Comparison of ENCODE assay signal across 8 cellular contexts in the genomic region with DNA sequence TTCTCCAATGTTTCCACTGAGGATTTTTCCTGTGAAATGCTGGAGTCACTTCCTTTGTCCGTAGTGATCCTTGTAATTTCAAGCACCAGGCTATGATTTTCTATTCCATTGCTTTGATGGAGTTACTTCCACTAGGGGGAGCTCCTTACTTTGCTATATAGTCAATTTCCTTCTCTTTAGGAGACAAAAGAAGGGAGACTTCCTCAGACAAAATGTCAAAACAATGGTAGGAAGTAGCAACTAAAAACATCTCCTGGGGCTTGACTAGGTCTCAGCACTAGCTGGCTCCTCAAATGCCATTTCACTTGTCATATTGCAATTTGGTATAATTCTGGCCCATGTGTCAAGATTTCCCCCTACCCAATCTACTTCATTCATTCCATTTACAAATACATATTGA. TPM values are rescaled to one million over a fixed set of nuclear protein-coding genes. Genes with fewer than 3 reads are reported as not detected.
A peak's percentile ranks its signal among the peaks of the same experiment; 100 is the strongest.
DNase-seq lines count a peak whose midpoint lies in the region; ATAC-seq, FAIRE-seq and TF ChIP-seq lines count a peak whose summit lies in the region.

No MANE protein-coding gene starts in this region.

- TF ChIP-seq EP300 in K562 (IDR thresholded peaks at IDR 0.05; ENCODE audit: low read length) = no peak

- intact Hi-C loops in CD14-positive monocyte (cut with micrococcal nuclease) = loop anchor here in 1 of 2 donors (2.0 kb wide), 1 partner anchor 219 kb away; no protein-coding TSS in a partner anchor
- intact Hi-C loops in K562 (cut with micrococcal nuclease) = loop anchor here (1.0 to 2.0 kb wide), 2 partner anchors 220 to 371 kb away; no protein-coding TSS in a partner anchor

- H3K27ac Mint-ChIP-seq in CD14-positive monocyte = no peak overlapping the region

- in situ Hi-C loops in K562 (cut with MboI) = loop anchor here (10.0 to 25.0 kb wide), 2 partner anchors 147 to 365 kb away; no protein-coding TSS in a partner anchor

- H3K9me3 ChIP-seq in K562 (replicated peaks; ENCODE audit: control insufficient read depth, insufficient read depth, low read depth, low read length) = no peaks in the 10 kb centered on the region
- no peaks in the 10 kb centered on the region for H3K9me3 ChIP-seq in keratinocyte (ENCODE audit: control insufficient read depth, low read depth, low read length)

- no peaks in the 10 kb centered on the region for H3K9me3 Mint-ChIP-seq in CD14-positive monocyte

- no peaks in the 10 kb centered on the region for H3K4me1 Mint-ChIP-seq in CD14-positive monocyte

- dilution Hi-C loops in keratinocyte (cut with MboI; ENCODE audit: extremely low pct_ligation_motif_present, low sequenced_read_pairs) = no loop called here

- no TSS peak for BruUV-seq in K562 (replicated peaks; lab: Mats Ljungman, UMichigan)

- H3K9ac ChIP-seq in K562 (ENCODE audit: insufficient read depth in 1 of 2, low read depth in 2 of 2, low read length in 2 of 2) (no peak overlapping the region), keratinocyte (ENCODE audit: control insufficient read depth, extremely low read depth, insufficient read depth, low read length) (no peak overlapping the region)

- no peaks in the 10 kb centered on the region for H3K36me3 Mint-ChIP-seq in CD14-positive monocyte

- no peak for TF ChIP-seq POLR2A in K562 (conservative IDR thresholded peaks at IDR 0.05)

- H2AFZ ChIP-seq in K562 (ENCODE audit: low read depth, low read length) (no peak overlapping the region), keratinocyte (ENCODE audit: control insufficient read depth, low read length) (no peak overlapping the region)

- H3K27ac ChIP-seq in K562 (ENCODE audit: extremely low read depth, low read depth, low read length) (no peak overlapping the region), keratinocyte (ENCODE audit: control insufficient read depth, insufficient read depth, low read length) (no peak overlapping the region)

- TF ChIP-seq CTCF in CD14-positive monocyte (IDR thresholded peaks at IDR 0.05) = peak; percentile 64
- TF ChIP-seq CTCF in K562 (IDR thresholded peaks at IDR 0.05 in 2 of 3, conservative IDR thresholded peaks at IDR 0.05 in 1 of 3; ENCODE audit: insufficient read depth in 2 of 3, low read depth in 1 of 3, low read length in 3 of 3) = peak; percentile 46 to 82 (median 53); a peak in 5 of 6 replicates
- TF ChIP-seq CTCF in keratinocyte (optimal IDR thresholded peaks at IDR 0.05 in 1 of 3, IDR thresholded peaks at IDR 0.05 in 1 of 3, conservative IDR thresholded peaks at IDR 0.05 in 1 of 3; ENCODE audit: extremely low read depth in 1 of 3, insufficient read depth in 2 of 3, low read length in 3 of 3) = peak in 2 of 3 experiments; percentile 46 to 48

- H3K4me1 ChIP-seq in K562 (replicated peaks in 1 of 2; ENCODE audit: control insufficient read depth in 2 of 2, insufficient read depth in 2 of 2, low read length in 2 of 2) (no peaks in the 10 kb centered on the region), keratinocyte (ENCODE audit: control insufficient read depth, extremely low read depth, insufficient read depth, low read length) (no peaks in the 10 kb centered on the region)

- H3K79me2 ChIP-seq in K562 (ENCODE audit: control insufficient read depth, insufficient read depth, low read length) (no peaks in the 10 kb centered on the region), keratinocyte (ENCODE audit: control insufficient read depth, insufficient read depth, low read length) (no peaks in the 10 kb centered on the region)

- H3K4me2 ChIP-seq in K562 (ENCODE audit: insufficient read depth, low read length) (no peak overlapping the region), keratinocyte (ENCODE audit: control insufficient read depth, extremely low read depth, insufficient read depth, low read depth, low read length) (no peak overlapping the region)

- DNase-seq in CD14-positive monocyte (ENCODE audit: low spot score) (no peak), H4 (ENCODE audit: low spot score) (peak; percentile 47), NCI-H460 (ENCODE audit: extremely low read depth, low read depth) (peak; percentile 56), K562 (ENCODE audit: extremely low read depth in 1 of 4, low spot score in 3 of 4) (peak; percentile 34 to 65 (median 51)), keratinocyte (ENCODE audit: low read depth, low spot score) (no peak), urothelium cell line (ENCODE audit: low spot score) (peak; percentile 4)

- CTCF ChIA-PET in K562 (lab: Yijun Ruan, JAX; ENCODE audit: low intra/inter-chr PET ratio) = interaction anchor here (0.6 to 2.7 kb wide), 5 partner anchors 162 to 370 kb away, joined by 3 to 14 read pairs (median 3); no protein-coding TSS in a partner anchor

- no peaks in the 10 kb centered on the region; a peak in 2 of 5 replicates for H3K27me3 ChIP-seq in K562 (ENCODE audit: control insufficient read depth in 2 of 2, insufficient read depth in 2 of 2, low read length in 2 of 2)
- H3K27me3 ChIP-seq in keratinocyte (ENCODE audit: control insufficient read depth, extremely low read depth, insufficient read depth, low read length) = no peaks in the 10 kb centered on the region

- peak; percentile 64 for FAIRE-seq in K562 (lab: Jason Lieb, UNC)
- peak; percentile 13 for FAIRE-seq in keratinocyte (lab: Jason Lieb, UNC)
- FAIRE-seq in urothelium cell line (lab: Jason Lieb, UNC) = no peak

- ATAC-seq in K562 = peak; percentile 82
- ATAC-seq in HG02678 (IDR thresholded peaks at IDR 0.05; ENCODE audit: unreplicated experiment) = no peak
- no peak for ATAC-seq in GM18517 (IDR thresholded peaks at IDR 0.05; ENCODE audit: unreplicated experiment)

- H3K4me3 Mint-ChIP-seq in CD14-positive monocyte = no peak overlapping the region

- WGBS in K562 (ENCODE audit: insufficient coverage, low coverage, missing lambda C conversion rate) = 0% methylated on average over 1 of the region's 1 CpG

- H4K20me1 ChIP-seq in K562 (replicated peaks; ENCODE audit: control insufficient read depth, insufficient read depth, low read length) = no peaks in the 10 kb centered on the region
- no peaks in the 10 kb centered on the region for H4K20me1 ChIP-seq in keratinocyte (ENCODE audit: control insufficient read depth, extremely low read depth, insufficient read depth, low read length)

- H3K36me3 ChIP-seq in K562 (ENCODE audit: control insufficient read depth, insufficient read depth, low read length) (no peaks in the 10 kb centered on the region), keratinocyte (ENCODE audit: control insufficient read depth in 2 of 2, extremely low read depth in 1 of 2, insufficient read depth in 2 of 2, low read length in 2 of 2) (no peaks in the 10 kb centered on the region)

- H3K4me3 ChIP-seq in K562 = no peak overlapping the region
- H3K4me3 ChIP-seq in keratinocyte (ENCODE audit: control insufficient read depth in 2 of 3, extremely low read depth in 1 of 3, insufficient read depth in 2 of 3, low read depth in 1 of 3, low read length in 3 of 3) = no peak overlapping the region

- peaks cover 0 to 7% (median 2%) of the 10 kb centered on the region in 3 donors for H3K27me3 Mint-ChIP-seq in CD14-positive monocyte (ENCODE audit: low read depth in 3 of 3)

- POLR2A ChIA-PET in K562 (lab: Yijun Ruan, JAX) = interaction anchor here (0.8 kb wide), 1 partner anchor 10 kb away, joined by 3 read pairs; no protein-coding TSS in a partner anchor

- TF ChIP-seq RAD21 in K562 (CRISPR knock-in tag; conservative IDR thresholded peaks at IDR 0.05 in 1 of 2, IDR thresholded peaks at IDR 0.05 in 1 of 2) = peak; percentile 81 to 87

- no peaks in the 10 kb centered on the region for H3K9me1 ChIP-seq in K562 (ENCODE audit: control insufficient read depth, insufficient read depth, low read length)
- no peaks in the 10 kb centered on the region for H3K9me1 ChIP-seq in keratinocyte (ENCODE audit: control insufficient read depth, extremely low read depth, insufficient read depth, low read length)

TF ChIP-seq in K562, 482 proteins besides CTCF, POLR2A, EP300 and RAD21 (continues in another document):
- no peak for TF ChIP-seq HLTF (IDR thresholded peaks at IDR 0.05)

RNA-seq across cellular contexts. Expression of a gene that starts 24.1 kb away (rescaled TPM):
- not detected for polyA plus RNA-seq in CD14-positive monocyte
- not detected in 2 replicates for total RNA-seq in H4 (2014; rRNA removed; shearing (Covaris generic))
- total RNA-seq in NCI-H460 (2014; rRNA removed; shearing (Covaris generic)) = 0.07 TPM in 1 of 2 replicates, not detected in the other
- polyA plus RNA-seq in NCI-H460 (2014; cell fraction: nucleus; rRNA removed) = not detected in 2 replicates
- not detected in 2 replicates for total RNA-seq in K562 (2011; cell fraction: chromatin; rRNA removed; ENCODE audit: low replicate concordance)
- not detected in 2 replicates for total RNA-seq in K562 (2011; cell fraction: nucleolus; rRNA removed)
- not detected in 2 replicates for total RNA-seq in K562 (2011; cell fraction: nucleoplasm; rRNA removed)
- total RNA-seq in K562 (2014; rRNA removed) = not detected in 2 replicates
- total RNA-seq in K562 (2014; rRNA removed; fragmentation: Illumina TruSeq; extraction: Trizol) = not detected in 2 replicates
- 0.07 TPM in 1 of 2 replicates, not detected in the other for total RNA-seq in K562 (2015; rRNA removed; fragmentation: Illumina TruSeq; extraction: Trizol)
- not detected in 2 replicates for total RNA-seq in K562 (2021)
- polyA plus RNA-seq in K562 (2011; rRNA removed) = 0.03 TPM in 1 of 2 replicates, not detected in the other
- 0.04 TPM in 1 of 2 replicates, not detected in the other for polyA plus RNA-seq in K562 (2011; cell fraction: cytosol; rRNA removed)
- polyA plus RNA-seq in K562 (2011; cell fraction: nucleus; rRNA removed) = not detected in 2 replicates
- 0.03 TPM in 1 of 2 replicates, not detected in the other for polyA plus RNA-seq in K562 (2012)
- polyA plus RNA-seq in K562 (2014; fragmentation: Illumina TruSeq; extraction: Trizol) = not detected in 2 replicates
- not detected for polyA plus RNA-seq in K562 (2014; fragmentation: Nextera tagmentation; extraction: Ambion mirVana)
- 0.15 TPM in 1 of 2 replicates, not detected in the other for polyA plus RNA-seq in K562 (2014; rRNA removed)
- polyA minus RNA-seq in K562 (2011; rRNA and poly(A)+ RNA removed) = not detected in 2 replicates
- not detected in 2 replicates for polyA minus RNA-seq in K562 (2011; cell fraction: cytosol; rRNA and poly(A)+ RNA removed)
- not detected in 2 replicates for polyA minus RNA-seq in K562 (2011; cell fraction: nucleus; rRNA and poly(A)+ RNA removed)
- polyA plus RNA-seq in keratinocyte = not detected in 3 replicates
- polyA plus RNA-seq in keratinocyte (2011; ENCODE audit: low read depth) = not detected
- polyA plus RNA-seq in keratinocyte (2011; cell fraction: cytosol; rRNA removed) = not detected in 2 replicates
- polyA plus RNA-seq in keratinocyte (2011; cell fraction: nucleus; rRNA removed) = not detected in 2 replicates
- not detected in 2 replicates for polyA plus RNA-seq in keratinocyte (2012; ENCODE audit: low replicate concordance)
- polyA minus RNA-seq in keratinocyte = not detected in 3 replicates
- polyA minus RNA-seq in keratinocyte (2011; cell fraction: cytosol; rRNA and poly(A)+ RNA removed) = not detected
- not detected in 2 replicates for polyA minus RNA-seq in keratinocyte (2011; cell fraction: nucleus; rRNA and poly(A)+ RNA removed)

Comparison
In these comparisons a context has a peak if more than half of its experiments do, and no peak if none do; other contexts are left out.
1. DNase-seq: peak in H4 (single experiment), NCI-H460 (single experiment), K562 (4 of 4) and urothelium cell line (single experiment); none in CD14-positive monocyte (single experiment) and keratinocyte (single experiment).
2. Peak in every context shown above with its lines, with median percentiles within 50 percentile points of each other: CTCF ChIP-seq.